Comparison of ENCODE assay signal across 9 cellular contexts in genomic region chr6:167093922-167094432, GRCh38. TPM values are rescaled to one million over a fixed set of nuclear protein-coding genes. Genes with fewer than 3 reads are reported as not detected.
DNase-seq lines count a peak whose midpoint lies in the region; ATAC-seq and TF ChIP-seq lines count a peak whose summit lies in the region.
"Had no signal": no experiment of that assay in that cellular context is flagged by ENCODE, and none has a peak within 500 bp of the region (broad histone marks: within the 10 kb centered on the region; RNA-seq: fewer than 3 reads in every experiment).

No MANE protein-coding gene starts in this region.

- peak; percentile 67 for DNase-seq in T-helper 9 cell
- peak; percentile 28 for DNase-seq in dermis blood vessel endothelial cell
- DNase-seq in stimulated activated CD4-positive, alpha-beta T cell treated with anti-CD3 and anti-CD28 coated beads, TNF-alpha, amount 100 ng/mL, for 4 hours (ENCODE audit: low read depth in 3 of 3): peak; percentile 35 to 65 (median 64)
- no peak for DNase-seq in hepatic stellate cell (ENCODE audit: low spot score)
- no peak for DNase-seq in AG08396 (ENCODE audit: low spot score)
- no peak for DNase-seq in NCI-H1436 (lab: John Stamatoyannopoulos, UW)

- ATAC-seq in GM18505 (IDR thresholded peaks at IDR 0.05; ENCODE audit: unreplicated experiment): peak; percentile 41
- peak; percentile 55 for ATAC-seq in HG02798 (IDR thresholded peaks at IDR 0.05; ENCODE audit: poor library complexity, unreplicated experiment)

- TF ChIP-seq POLR2A in GM18505 (IDR thresholded peaks at IDR 0.05; ENCODE audit: borderline replicate concordance, extremely low read depth, insufficient read depth, insufficient read length): peak; percentile 81

RNA-seq across cellular contexts. Expression of gene CCR6, which starts 28.9 kb away (rescaled TPM):
- total RNA-seq in dermis blood vessel endothelial cell: not detected in 2 replicates
- total RNA-seq: fibroblast of villous mesenchyme had no signal

Comparison
In these comparisons a context has a peak if more than half of its experiments do, and no peak if none do; other contexts are left out.
1. DNase-seq: peak in T-helper 9 cell (single experiment), dermis blood vessel endothelial cell (single experiment) and stimulated activated CD4-positive, alpha-beta T cell treated with anti-CD3 and anti-CD28 coated beads, TNF-alpha, amount 100 ng/mL, for 4 hours (3 of 3); none in hepatic stellate cell (single experiment), AG08396 (single experiment) and NCI-H1436 (single experiment).